ENCODE assay signal across 1 cellular context in the genomic region with DNA sequence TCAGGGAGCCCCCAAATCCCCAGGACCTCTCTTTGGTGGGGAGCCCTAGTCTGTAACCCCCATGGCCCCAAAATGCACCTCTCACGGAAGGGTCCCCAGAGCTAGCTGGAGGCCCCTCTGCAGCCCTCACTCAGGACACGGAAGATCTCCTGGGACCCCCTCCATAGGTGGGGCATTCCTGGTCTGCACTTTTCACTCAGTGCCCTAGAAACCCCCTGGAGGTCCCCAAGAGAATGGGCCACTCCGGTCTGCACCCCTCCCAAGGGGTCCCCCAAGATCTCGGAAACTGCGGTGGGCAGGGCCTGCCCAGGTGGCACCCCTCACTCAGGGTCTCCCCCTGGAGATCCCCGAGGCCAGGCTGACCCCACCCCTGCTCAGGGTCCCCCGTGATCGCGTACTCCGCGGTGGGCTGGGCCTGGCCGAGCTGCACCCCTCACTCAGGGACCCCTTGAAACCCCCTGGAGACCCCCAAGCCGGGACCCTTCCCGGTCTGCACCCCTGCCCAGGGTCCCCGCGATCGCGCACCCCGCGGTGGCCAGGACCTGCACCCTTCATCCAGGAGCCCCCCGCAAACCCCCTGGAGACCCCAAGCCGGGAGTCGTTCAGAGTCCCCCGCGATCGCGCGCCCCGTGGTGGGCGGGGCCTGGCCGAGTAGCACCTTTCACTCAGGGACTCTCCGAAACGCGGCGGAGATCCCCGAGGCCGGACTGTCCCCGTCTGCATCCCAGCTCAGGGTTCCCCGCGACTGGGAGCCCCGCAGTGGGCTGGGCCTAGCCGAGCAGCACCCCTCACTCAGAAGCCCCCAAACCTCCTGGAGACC.
TF ChIP-seq lines count a peak whose summit lies in the region.

No MANE protein-coding gene starts in this region.

TF ChIP-seq in endothelial cell of umbilical vein, 7 proteins besides CTCF, POLR2A, EP300 and RAD21:
- TF ChIP-seq POLR2AphosphoS5 (IDR thresholded peaks at IDR 0.05; ENCODE audit: insufficient read depth, low read depth, low read length) (no peak), MYC (IDR thresholded peaks at IDR 0.05; ENCODE audit: low read depth, low read length) (no peak), EZH2 (IDR thresholded peaks at IDR 0.05; ENCODE audit: borderline replicate concordance, low read depth, low read length, severe bottlenecking) (no peak), JUN (IDR thresholded peaks at IDR 0.05; ENCODE audit: borderline replicate concordance, insufficient read depth, insufficient read length, low read depth) (no peak)
- TF ChIP-seq, protein P1, sequence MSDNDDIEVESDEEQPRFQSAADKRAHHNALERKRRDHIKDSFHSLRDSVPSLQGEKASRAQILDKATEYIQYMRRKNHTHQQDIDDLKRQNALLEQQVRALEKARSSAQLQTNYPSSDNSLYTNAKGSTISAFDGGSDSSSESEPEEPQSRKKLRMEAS (IDR thresholded peaks at IDR 0.05; ENCODE audit: insufficient read depth, insufficient read length), result no peak
